Comparison of ENCODE assay signal across 1 cellular context in the genomic region with DNA sequence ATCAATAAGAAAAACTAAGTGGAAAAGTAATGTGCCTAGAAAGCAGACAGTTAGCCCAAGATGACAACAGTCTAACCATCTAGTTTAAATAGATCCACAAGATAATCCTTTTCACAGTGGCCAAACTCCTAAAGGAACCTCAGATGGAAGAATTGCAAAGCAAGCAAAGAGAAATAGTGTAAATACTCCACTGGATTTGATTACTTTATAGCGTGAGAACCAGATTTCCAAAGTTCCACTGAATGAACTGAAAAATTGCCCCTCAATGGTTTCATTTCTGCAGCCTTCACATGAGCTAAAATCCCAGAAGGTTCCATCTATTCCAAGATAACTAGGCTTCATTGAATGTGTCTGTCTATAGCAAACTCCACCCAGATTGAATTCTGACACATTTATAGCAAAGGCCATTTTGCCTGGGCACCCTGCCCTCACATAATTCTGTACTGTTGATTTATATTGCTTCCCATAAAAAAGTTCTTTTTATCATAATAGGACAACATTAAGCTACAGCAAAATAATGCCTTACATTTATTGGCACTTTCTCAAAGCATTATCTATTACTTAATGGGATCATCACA.
TF ChIP-seq lines count a peak whose summit lies in the region.

No MANE protein-coding gene starts in this region.

TF ChIP-seq in HepG2, 621 proteins besides CTCF, POLR2A, EP300 and RAD21:
- TF ChIP-seq BCL6 (CRISPR knock-in tag; IDR thresholded peaks at IDR 0.05) (0 out of 2 replicates have a peak, but pooled peaks have one; percentile 34), ZNF780A (CRISPR knock-in tag; IDR thresholded peaks at IDR 0.05) (no peak), SKI (IDR thresholded peaks at IDR 0.05; ENCODE audit: partially characterized antibody) (no peak), SRSF1 (optimal IDR thresholded peaks at IDR 0.05; ENCODE audit: low read depth, low read length) (no peak)
TF ChIP-seq in HepG2: peak in this region for 1.
